Comparison of ENCODE assay signal across 11 cellular contexts in the genomic region with DNA sequence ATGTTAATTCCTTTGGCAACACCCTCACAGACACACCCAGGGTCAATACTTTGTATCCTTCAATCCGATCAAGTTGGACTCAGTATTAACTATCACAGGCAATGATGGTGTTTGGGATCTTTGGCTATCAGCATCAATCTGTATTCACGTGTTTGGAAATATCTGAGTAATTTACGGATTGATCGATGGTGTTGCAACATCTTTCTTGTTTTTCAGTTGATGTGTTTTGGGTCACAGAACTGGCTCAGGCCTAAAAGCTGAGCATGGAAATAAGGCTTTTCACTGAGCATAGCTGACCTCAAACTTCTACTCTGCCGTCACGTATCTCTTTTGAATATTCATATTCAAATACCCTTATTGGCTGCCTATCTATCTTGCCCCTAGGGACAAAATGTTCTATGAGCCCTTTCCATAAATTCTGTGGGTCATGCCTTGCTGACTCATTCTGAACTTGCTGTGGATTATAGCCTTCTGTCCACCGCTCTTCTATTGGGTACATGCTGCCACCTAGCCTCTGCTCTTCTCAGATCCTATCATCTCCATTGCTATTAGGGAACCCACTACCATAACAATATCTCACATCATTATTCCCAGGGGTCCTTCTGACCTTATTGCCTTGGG.
DNase-seq lines count a peak whose midpoint lies in the region; ATAC-seq and TF ChIP-seq lines count a peak whose summit lies in the region.
"Had no signal": no experiment of that assay in that cellular context is flagged by ENCODE, and none has a peak within 500 bp of the region (broad histone marks: within the 10 kb centered on the region; RNA-seq: fewer than 3 reads in every experiment).

No MANE protein-coding gene starts in this region.

- H3K36me3 Mint-ChIP-seq in activated CD4-positive, alpha-beta memory T cell treated with anti-CD3 and anti-CD28 coated beads for 36 hours, result no peaks in the 10 kb centered on the region
- H3K36me3 Mint-ChIP-seq in CD8-positive, alpha-beta memory T cell, result no peaks in the 10 kb centered on the region
- H3K36me3 Mint-ChIP-seq: stimulated activated memory B cell treated with anti-CD40 and anti-IgM and Interleukin-4, amounts not matched to agents 10 μg/mL and 1 μg/mL and 100 μg/mL, for 72 hours had no signal

- POLR2A ChIA-PET in activated CD4-positive, alpha-beta memory T cell treated with anti-CD3 and anti-CD28 coated beads for 36 hours (lab: Charles Lee), result no interaction called here
- POLR2A ChIA-PET in CD8-positive, alpha-beta memory T cell (lab: Charles Lee), result no interaction called here

- DNase-seq in Daoy (ENCODE audit: low read depth) (peak; percentile 50), M059J (ENCODE audit: low read depth) (peak; percentile 72), body of pancreas (peak in 1 of 4 donors; percentile 8), NCI-H2107 treated with DMSO at 0.1 percent for 48 hours (lab: John Stamatoyannopoulos, UW; ENCODE audit: unreplicated experiment) (no peak), cortex of kidney (lab: John Stamatoyannopoulos, UW) (no peak)
- DNase-seq in activated CD4-positive, alpha-beta memory T cell treated with anti-CD3 and anti-CD28 coated beads for 36 hours, result no peak
- no peak for DNase-seq in CD8-positive, alpha-beta memory T cell

- CTCF ChIA-PET in activated CD4-positive, alpha-beta memory T cell treated with anti-CD3 and anti-CD28 coated beads for 36 hours (lab: Charles Lee), result interaction anchor here (1.0 kb wide), 1 partner anchor 294 kb away, joined by 3 read pairs; no protein-coding TSS in a partner anchor
- CTCF ChIA-PET in CD8-positive, alpha-beta memory T cell (lab: Charles Lee), result no interaction called here

- TF ChIP-seq RAD21 in neural cell (conservative IDR thresholded peaks at IDR 0.05), result peak; percentile 23

- H3K9me2 ChIP-seq in neural cell (ENCODE audit: insufficient read depth, low read length), result no peaks in the 10 kb centered on the region

- H3K9me3 ChIP-seq in body of pancreas, result no peaks in the 10 kb centered on the region
- H3K9me3 ChIP-seq in neural cell (ENCODE audit: low read length), result no peaks in the 10 kb centered on the region
- H3K9me3 ChIP-seq in CD8-positive, alpha-beta memory T cell (ENCODE audit: low read length), result no peaks in the 10 kb centered on the region

- H2AFZ ChIP-seq in neural cell (ENCODE audit: low read depth, low read length), result no peak overlapping the region

- WGBS in body of pancreas, 2 donors, result 78 to 83% methylated on average over 7 of the region's 7 CpGs

- H3K4me3 Mint-ChIP-seq in activated CD4-positive, alpha-beta memory T cell treated with anti-CD3 and anti-CD28 coated beads for 36 hours, result no peak overlapping the region
- H3K4me3 Mint-ChIP-seq in CD8-positive, alpha-beta memory T cell, result no peak overlapping the region
- H3K4me3 Mint-ChIP-seq: dendritic cell treated with granulocyte-macrophage colony-stimulating factor and Interleukin-4, amounts not matched to agents 40 ng/mL and 50 ng/mL, for 4 days; neural crest cell; stimulated activated memory B cell treated with anti-CD40 and anti-IgM and Interleukin-4, amounts not matched to agents 10 μg/mL and 1 μg/mL and 100 μg/mL, for 72 hours had no signal

- intact Hi-C loops in body of pancreas (cut with DNase I), result no loop called here
- intact Hi-C loops in activated CD4-positive, alpha-beta memory T cell treated with anti-CD3 and anti-CD28 coated beads for 36 hours (cut with micrococcal nuclease), result no loop called here

- TF ChIP-seq CTCF in body of pancreas (IDR thresholded peaks at IDR 0.05) (no peak), neural cell (IDR thresholded peaks at IDR 0.05; ENCODE audit: poor library complexity, severe bottlenecking) (no peak)

- ATAC-seq in body of pancreas, result peak; percentile 52
- ATAC-seq: stimulated activated memory B cell treated with anti-CD40 and anti-IgM and Interleukin-4, amounts not matched to agents 10 μg/mL and 1 μg/mL and 100 μg/mL, for 72 hours had no signal

- H3K27ac ChIP-seq in body of pancreas (no peak overlapping the region), neural cell (ENCODE audit: low read length) (no peak overlapping the region)
- H3K27ac ChIP-seq in CD8-positive, alpha-beta memory T cell (ENCODE audit: low read depth, low read length), result no peak overlapping the region

- peaks cover 4% of the 10 kb centered on the region for H3K27me3 Mint-ChIP-seq in activated CD4-positive, alpha-beta memory T cell treated with anti-CD3 and anti-CD28 coated beads for 36 hours
- H3K27me3 Mint-ChIP-seq in CD8-positive, alpha-beta memory T cell, result peaks cover 3 to 50% of the 10 kb centered on the region in 2 donors
- H3K27me3 Mint-ChIP-seq: dendritic cell treated with granulocyte-macrophage colony-stimulating factor and Interleukin-4, amounts not matched to agents 40 ng/mL and 50 ng/mL, for 4 days had no signal

- H3K4me3 ChIP-seq in body of pancreas, result no peak overlapping the region
- no peak overlapping the region for H3K4me3 ChIP-seq in neural cell (ENCODE audit: low read length)
- no peak overlapping the region for H3K4me3 ChIP-seq in CD8-positive, alpha-beta memory T cell (ENCODE audit: low read length)

- no peaks in the 10 kb centered on the region for H3K4me1 ChIP-seq in body of pancreas
- no peaks in the 10 kb centered on the region for H3K4me1 ChIP-seq in CD8-positive, alpha-beta memory T cell (ENCODE audit: insufficient read depth, low read length)

- no peak overlapping the region for H3K4me2 ChIP-seq in neural cell (ENCODE audit: low read length)

- H3F3A ChIP-seq in neural cell (ENCODE audit: insufficient read depth, low read length, poor library complexity, severe bottlenecking), result no peaks in the 10 kb centered on the region

- H3K4me1 Mint-ChIP-seq in activated CD4-positive, alpha-beta memory T cell treated with anti-CD3 and anti-CD28 coated beads for 36 hours (ENCODE audit: low read depth), result peaks cover 12% of the 10 kb centered on the region
- H3K4me1 Mint-ChIP-seq in CD8-positive, alpha-beta memory T cell, result no peaks in the 10 kb centered on the region
- H3K4me1 Mint-ChIP-seq: neural crest cell; stimulated activated memory B cell treated with anti-CD40 and anti-IgM and Interleukin-4, amounts not matched to agents 10 μg/mL and 1 μg/mL and 100 μg/mL, for 72 hours had no signal

- H3K9ac ChIP-seq in neural cell (ENCODE audit: low read length), result no peak overlapping the region

- H3K27ac Mint-ChIP-seq in activated CD4-positive, alpha-beta memory T cell treated with anti-CD3 and anti-CD28 coated beads for 36 hours, result no peak overlapping the region
- no peak overlapping the region for H3K27ac Mint-ChIP-seq in CD8-positive, alpha-beta memory T cell
- H3K27ac Mint-ChIP-seq: dendritic cell treated with granulocyte-macrophage colony-stimulating factor and Interleukin-4, amounts not matched to agents 40 ng/mL and 50 ng/mL, for 4 days; stimulated activated memory B cell treated with anti-CD40 and anti-IgM and Interleukin-4, amounts not matched to agents 10 μg/mL and 1 μg/mL and 100 μg/mL, for 72 hours had no signal

- no peak for TF ChIP-seq POLR2A in body of pancreas (IDR thresholded peaks at IDR 0.05)

- H3K79me2 ChIP-seq in neural cell (replicated peaks; ENCODE audit: insufficient read depth, low read length), result no peaks in the 10 kb centered on the region

- no peaks in the 10 kb centered on the region for H4K20me1 ChIP-seq in neural cell (ENCODE audit: insufficient read depth)

- H3K9me3 Mint-ChIP-seq in activated CD4-positive, alpha-beta memory T cell treated with anti-CD3 and anti-CD28 coated beads for 36 hours, result no peaks in the 10 kb centered on the region
- no peaks in the 10 kb centered on the region for H3K9me3 Mint-ChIP-seq in CD8-positive, alpha-beta memory T cell
- H3K9me3 Mint-ChIP-seq: dendritic cell treated with granulocyte-macrophage colony-stimulating factor and Interleukin-4, amounts not matched to agents 40 ng/mL and 50 ng/mL, for 4 days; neural crest cell; stimulated activated memory B cell treated with anti-CD40 and anti-IgM and Interleukin-4, amounts not matched to agents 10 μg/mL and 1 μg/mL and 100 μg/mL, for 72 hours had no signal

- TF ChIP-seq EP300 in neural cell (conservative IDR thresholded peaks at IDR 0.05; ENCODE audit: poor library complexity, severe bottlenecking), result no peak

- H3K27me3 ChIP-seq in body of pancreas, result no peaks in the 10 kb centered on the region
- H3K27me3 ChIP-seq in neural cell (ENCODE audit: insufficient read depth, low read depth, low read length), result no peaks in the 10 kb centered on the region
- H3K27me3 ChIP-seq in CD8-positive, alpha-beta memory T cell (ENCODE audit: insufficient read depth, low read length, poor library complexity, severe bottlenecking), result no peaks in the 10 kb centered on the region

- H3K36me3 ChIP-seq in body of pancreas (replicated peaks in 1 of 2; ENCODE audit: insufficient read depth in 1 of 2, low read depth in 2 of 2), result no peaks in the 10 kb centered on the region
- no peaks in the 10 kb centered on the region for H3K36me3 ChIP-seq in neural cell (ENCODE audit: insufficient read depth, low read length)
- H3K36me3 ChIP-seq in CD8-positive, alpha-beta memory T cell (ENCODE audit: insufficient read depth, low read length), result no peaks in the 10 kb centered on the region

TF ChIP-seq in neural cell, 6 proteins besides CTCF, POLR2A, EP300 and RAD21 (continues in another document):
- TF ChIP-seq TAF1 (IDR thresholded peaks at IDR 0.05; ENCODE audit: low read depth), result no peak
- no peak for TF ChIP-seq EZH2 (IDR thresholded peaks at IDR 0.05; ENCODE audit: borderline replicate concordance, insufficient read depth, low read length, poor library complexity, severe bottlenecking)
- no peak for TF ChIP-seq MXI1 (conservative IDR thresholded peaks at IDR 0.05; ENCODE audit: poor library complexity, severe bottlenecking)
- no peak for TF ChIP-seq POLR2AphosphoS5 (IDR thresholded peaks at IDR 0.05)

Comparison
In these comparisons a context has a peak if more than half of its experiments do, and no peak if none do; other contexts are left out.
1. DNase-seq: peak in Daoy (single experiment) and M059J (single experiment); none in NCI-H2107 treated with DMSO at 0.1 percent for 48 hours (single experiment), cortex of kidney (single experiment), activated CD4-positive, alpha-beta memory T cell treated with anti-CD3 and anti-CD28 coated beads for 36 hours (single experiment) and CD8-positive, alpha-beta memory T cell (0 of 5).